Comparison of ENCODE assay signal across 8 cellular contexts in the genomic region with DNA sequence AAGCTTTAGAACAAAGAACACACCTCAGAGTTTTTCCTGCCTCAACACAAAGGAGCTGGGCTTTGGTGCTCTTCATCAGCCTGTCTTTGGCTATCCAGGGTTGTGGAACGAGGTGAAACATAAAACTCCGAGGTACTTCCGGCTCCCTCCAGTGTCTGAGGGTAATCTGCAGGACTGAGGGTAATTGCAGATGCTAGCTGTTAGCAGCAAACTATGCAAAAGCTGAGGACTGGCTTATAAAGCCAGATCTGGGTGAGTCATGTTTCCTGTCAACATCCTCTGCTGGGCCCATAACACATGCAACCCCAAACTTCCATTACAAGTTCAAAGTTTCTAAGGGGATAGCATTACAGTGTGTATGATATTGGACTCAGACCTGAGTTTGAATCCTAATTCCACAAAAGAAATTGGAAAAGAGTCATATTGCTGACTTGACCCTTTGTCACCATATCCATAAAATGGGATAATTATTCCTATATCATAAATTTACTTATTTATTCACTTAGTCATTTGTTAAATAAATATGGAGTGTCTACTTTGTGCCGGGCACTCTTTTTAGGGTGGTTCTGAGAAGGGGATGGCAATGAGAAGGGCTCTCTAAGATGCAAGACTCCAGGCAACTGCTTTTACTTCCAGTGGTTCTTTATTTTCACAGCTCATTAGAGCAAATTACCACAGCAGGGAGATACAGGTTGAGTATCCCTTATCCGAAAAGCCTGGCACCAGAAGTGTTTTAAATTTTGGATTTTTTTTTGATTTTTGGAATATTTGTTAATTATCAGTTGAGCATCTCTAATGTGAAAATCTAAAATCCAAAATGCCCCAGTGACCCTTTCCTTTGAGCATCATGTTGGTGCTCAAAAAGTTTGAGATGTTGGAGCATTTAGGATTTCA. TPM values are rescaled to one million over a fixed set of nuclear protein-coding genes. Genes with fewer than 3 reads are reported as not detected.
A peak's percentile ranks its signal among the peaks of the same experiment; 100 is the strongest.
DNase-seq lines count a peak whose midpoint lies in the region; ATAC-seq and TF ChIP-seq lines count a peak whose summit lies in the region.

No MANE protein-coding gene starts in this region.

- TF ChIP-seq POLR2A in testis (IDR thresholded peaks at IDR 0.05) = no peak

- H3K27ac Mint-ChIP-seq in memory B cell = peak overlapping the region; percentile 99

- peak overlapping the region in 1 of 2 donors; percentile 69 for H3K9ac ChIP-seq in colonic mucosa (ENCODE audit: low read depth in 2 of 2, low read length in 2 of 2)

- in situ Hi-C loops in KBM-7 (cut with MboI; ENCODE audit: low pct_unique_long_range_greater_than_20kb, low sequenced_read_pairs) = loop anchor here (25.0 kb wide), 1 partner anchor 140 kb away; no protein-coding TSS in a partner anchor

- ATAC-seq in GM21447 (IDR thresholded peaks at IDR 0.05; ENCODE audit: unreplicated experiment) (peak; percentile 39), memory B cell (ENCODE audit: low read depth) (peak; percentile 52)

- H3K4me1 Mint-ChIP-seq in memory B cell = peaks cover 41% of the 10 kb centered on the region

- H3K4me3 ChIP-seq in colonic mucosa (no peak overlapping the region), testis (no peak overlapping the region)

- peaks cover 5% of the 10 kb centered on the region for H3K36me3 Mint-ChIP-seq in memory B cell

- H3K9me3 ChIP-seq in colonic mucosa (no peaks in the 10 kb centered on the region), testis (no peaks in the 10 kb centered on the region)

- peaks cover 20% of the 10 kb centered on the region for H3K4me1 ChIP-seq in colonic mucosa
- H3K4me1 ChIP-seq in testis = peaks cover 4% of the 10 kb centered on the region

- no peaks in the 10 kb centered on the region for H3K36me3 ChIP-seq in colonic mucosa
- H3K36me3 ChIP-seq in testis (ENCODE audit: low read depth, missing control alignments) = no peaks in the 10 kb centered on the region

- peak overlapping the region; percentile 97 for H3K4me3 Mint-ChIP-seq in memory B cell

- intact Hi-C loops in colonic mucosa (cut with DNase I) (no loop called here), testis (cut with DNase I; ENCODE audit: low total_unique reads) (no loop called here)

- H3K9me3 Mint-ChIP-seq in memory B cell = no peaks in the 10 kb centered on the region

- peak overlapping the region; percentile 95 for H3K27ac ChIP-seq in colonic mucosa
- peak overlapping the region in 1 of 2 donors; percentile 99 for H3K27ac ChIP-seq in testis

- TF ChIP-seq CTCF in colonic mucosa (IDR thresholded peaks at IDR 0.05) (no peak), testis (IDR thresholded peaks at IDR 0.05) (no peak)

- H3K27me3 Mint-ChIP-seq in memory B cell = no peaks in the 10 kb centered on the region

- 63 to 66% methylated on average over 5 of the region's 5 CpGs for WGBS in testis, 2 donors

- H3K27me3 ChIP-seq in colonic mucosa = no peaks in the 10 kb centered on the region
- H3K27me3 ChIP-seq in testis = no peaks in the 10 kb centered on the region

- peak; percentile 96 for DNase-seq in EH (ENCODE audit: low read depth)
- DNase-seq in KBM-7 = peak; percentile 92
- peak in 3 of 4 experiments; percentile 14 to 59 (median 44) for DNase-seq in activated CD4-positive, CD25-positive, alpha-beta regulatory T cell (lab: John Stamatoyannopoulos, UW)
- DNase-seq in colonic mucosa = peak; percentile 78
- DNase-seq in memory B cell (ENCODE audit: low spot score in 2 of 2) = peak in 1 of 2 donors; percentile 72
- DNase-seq in testis = peak; percentile 18
- no peak for DNase-seq in iPS-NIHi11 (ENCODE audit: low spot score)

RNA-seq across cellular contexts. Expression of gene TRIM69, which starts 9.5 kb away (rescaled TPM):
- total RNA-seq in colonic mucosa = 10 to 100 TPM; 17.1 to 23.3 TPM
- 10 to 100 TPM; 19.1 to 23.5 TPM for total RNA-seq in testis
- polyA plus RNA-seq in testis (ENCODE audit: insufficient read depth, low read depth, low replicate concordance) = 120 TPM

RNA-seq across cellular contexts. Expression of gene B2M, which starts 15.5 kb away (rescaled TPM):
- total RNA-seq in colonic mucosa = 1,000 to 10,000 TPM; 1,783 to 5,339 TPM
- 1,000 to 10,000 TPM in 1 of 2 donors, 100 to 1,000 TPM in 1; 439 to 1,401 TPM for total RNA-seq in testis
- 2,068 TPM for polyA plus RNA-seq in testis (ENCODE audit: insufficient read depth, low read depth, low replicate concordance)

RNA-seq across cellular contexts. Expression of gene PATL2, which starts 15.7 kb away (rescaled TPM):
- total RNA-seq in colonic mucosa (1 to 10 TPM; 1.2 to 2.6 TPM), testis (under 1 TPM; 0.62 to 0.87 TPM)
- polyA plus RNA-seq in testis (ENCODE audit: insufficient read depth, low read depth, low replicate concordance) = 0.76 TPM
